In the genomic region with DNA sequence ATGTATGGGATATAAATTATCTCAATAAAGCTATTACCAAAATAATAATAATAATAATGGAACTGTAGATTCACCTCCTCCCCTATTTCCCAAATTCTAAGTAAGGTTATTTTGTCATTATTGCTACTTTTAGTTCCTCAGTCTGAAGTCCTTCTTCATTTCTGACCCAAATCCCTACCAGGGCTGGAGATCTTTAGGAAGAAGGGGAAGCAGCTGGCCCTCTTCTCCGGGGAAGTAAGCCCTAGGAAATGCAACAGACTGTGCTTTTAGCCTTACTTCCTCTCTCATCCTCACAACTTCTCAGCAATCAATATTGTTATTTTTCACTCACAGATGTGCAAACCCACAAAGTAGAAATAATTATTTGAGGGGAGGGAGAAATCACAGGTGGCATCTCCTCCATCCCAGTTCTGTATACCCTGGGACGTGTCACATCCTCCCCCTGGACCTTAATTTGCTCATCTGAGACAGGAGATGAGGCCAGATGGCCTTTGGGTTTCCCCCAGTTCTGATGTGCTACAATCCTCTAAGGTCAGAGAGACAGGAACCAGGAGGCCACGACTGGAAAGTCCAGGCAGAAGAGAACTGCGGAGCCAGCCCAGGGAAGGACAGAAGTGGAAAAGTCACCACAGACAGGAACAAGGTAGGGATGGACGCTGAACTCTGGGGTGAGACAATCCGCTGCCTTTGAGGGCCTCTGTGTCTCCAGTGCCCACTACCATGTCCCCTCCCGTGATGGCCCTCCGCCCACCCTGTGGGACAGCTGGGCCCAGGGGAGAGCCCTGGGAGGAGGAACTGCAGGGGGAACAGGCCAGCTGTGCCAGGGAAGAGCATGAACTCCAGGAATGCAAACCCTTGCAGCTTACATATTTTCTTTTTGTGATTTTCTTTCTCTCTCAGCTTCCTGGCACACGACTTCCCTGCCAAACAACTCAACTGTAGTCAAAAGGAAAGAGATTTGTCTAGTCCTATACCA, we compare ENCODE assay signal across 1 cellular context.
TF ChIP-seq lines count a peak whose summit lies in the region.

No MANE protein-coding gene starts in this region.

TF ChIP-seq in endothelial cell of umbilical vein, 7 proteins besides CTCF, POLR2A, EP300 and RAD21:
- no peak for TF ChIP-seq POLR2AphosphoS5 (IDR thresholded peaks at IDR 0.05; ENCODE audit: insufficient read depth, low read depth, low read length)
- TF ChIP-seq, protein P1, sequence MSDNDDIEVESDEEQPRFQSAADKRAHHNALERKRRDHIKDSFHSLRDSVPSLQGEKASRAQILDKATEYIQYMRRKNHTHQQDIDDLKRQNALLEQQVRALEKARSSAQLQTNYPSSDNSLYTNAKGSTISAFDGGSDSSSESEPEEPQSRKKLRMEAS (IDR thresholded peaks at IDR 0.05; ENCODE audit: insufficient read depth, insufficient read length), result no peak
